18 cellular contexts compared by ENCODE assay signal in genomic region chr7:151662291-151662690, GRCh38.
DNase-seq lines count a peak whose midpoint lies in the region; ATAC-seq and TF ChIP-seq lines count a peak whose summit lies in the region.
"Had no signal": no experiment of that assay in that cellular context is flagged by ENCODE, and none has a peak within 500 bp of the region (broad histone marks: within the 10 kb centered on the region; RNA-seq: fewer than 3 reads in every experiment).

No MANE protein-coding gene starts in this region.

- TF ChIP-seq POLR2A in thyroid gland (IDR thresholded peaks at IDR 0.05), result no peak

- DNase-seq in right cardiac atrium (no peak), heart right ventricle (no peak), adipocyte (ENCODE audit: low read depth) (no peak), left lobe of liver (ENCODE audit: low spot score) (peak; percentile 26), thyroid gland (no peak), NCI-H2196 treated with DMSO at 0.1 percent for 48 hours (lab: John Stamatoyannopoulos, UW; ENCODE audit: unreplicated experiment) (no peak), NCI-H2081 treated with DMSO at 0.1 percent for 48 hours (lab: John Stamatoyannopoulos, UW) (no peak), COLO829 (ENCODE audit: low spot score) (no peak)
- DNase-seq: C1 segment of cervical spinal cord; CD8-positive, alpha-beta T cell; NCI-H1092 treated with DMSO at 0.1 percent for 48 hours; NCI-H146; NCI-H2029; NCI-H524 treated with DMSO at 0.1 percent for 48 hours; NCI-H82; SHP77; SK-N-SH had no signal

- peak overlapping the region; percentile 58 for H3K9ac ChIP-seq in adipocyte (ENCODE audit: low read length)
- H3K9ac ChIP-seq: KMS-11, SK-N-SH had no signal

- WGBS in right cardiac atrium, result 56% methylated on average over 4 of the region's 4 CpGs
- WGBS in heart right ventricle, 2 donors, result 65 to 75% methylated on average over 4 of the region's 4 CpGs
- WGBS in thyroid gland, 2 donors, result 62 to 66% methylated on average over 4 of the region's 4 CpGs

- H3K9me3 ChIP-seq in right cardiac atrium (ENCODE audit: control insufficient read depth, low read length) (no peaks in the 10 kb centered on the region), heart right ventricle (peaks cover 0 to 12% (median 4%) of the 10 kb centered on the region in 11 donors), adipocyte (ENCODE audit: control insufficient read depth, low read length) (peaks cover 2% of the 10 kb centered on the region), thyroid gland (no peaks in the 10 kb centered on the region)
- H3K9me3 ChIP-seq: SK-N-SH had no signal

- no peak for TF ChIP-seq CTCF in heart right ventricle (IDR thresholded peaks at IDR 0.05)
- TF ChIP-seq CTCF in thyroid gland (IDR thresholded peaks at IDR 0.05), result no peak

- H3K4me3 ChIP-seq in right cardiac atrium (ENCODE audit: low read length) (no peak overlapping the region), heart right ventricle (no peak overlapping the region), adipocyte (ENCODE audit: low read length) (no peak overlapping the region), thyroid gland (replicated peaks in 1 of 3) (no peak overlapping the region)

- intact Hi-C loops in right cardiac atrium (cut with DNase I) (no loop called here), heart right ventricle (cut with DNase I) (no loop called here), thyroid gland (cut with DNase I) (no loop called here)

- H3K27ac ChIP-seq in right cardiac atrium (ENCODE audit: low read length) (peak overlapping the region; percentile 36), heart right ventricle (peak overlapping the region in 2 of 10 donors; percentile 8 to 10), thyroid gland (peak overlapping the region; percentile 58 to 70 (median 69))
- H3K27ac ChIP-seq: KMS-11 had no signal

- H3K36me3 ChIP-seq in heart right ventricle, result no peaks in the 10 kb centered on the region
- H3K36me3 ChIP-seq in adipocyte (ENCODE audit: control insufficient read depth, insufficient read depth, low read length, severe bottlenecking), result no peaks in the 10 kb centered on the region
- H3K36me3 ChIP-seq in thyroid gland, result no peaks in the 10 kb centered on the region

- ATAC-seq in right cardiac atrium (no peak), heart right ventricle (no peak), left lobe of liver (no peak)
- ATAC-seq: CD8-positive, alpha-beta T cell had no signal

- H3K27me3 ChIP-seq in right cardiac atrium (ENCODE audit: control insufficient read depth, insufficient read depth), result no peaks in the 10 kb centered on the region
- H3K27me3 ChIP-seq in heart right ventricle, result no peaks in the 10 kb centered on the region
- no peaks in the 10 kb centered on the region for H3K27me3 ChIP-seq in adipocyte (replicated peaks; ENCODE audit: control insufficient read depth, insufficient read depth, low read length)
- no peaks in the 10 kb centered on the region for H3K27me3 ChIP-seq in thyroid gland

- H3K4me1 ChIP-seq in right cardiac atrium (ENCODE audit: control insufficient read depth, insufficient read depth, low read length) (peaks cover 11% of the 10 kb centered on the region), heart right ventricle (peaks cover 0 to 34% (median 17%) of the 10 kb centered on the region in 9 donors), adipocyte (ENCODE audit: control insufficient read depth, insufficient read depth, low read length) (peaks cover 75% of the 10 kb centered on the region), thyroid gland (peaks cover 28 to 42% of the 10 kb centered on the region in 2 donors)
